ENCODE assay signal across 29 cellular contexts in genomic region chr9:130989891-130990290, GRCh38. TPM values are rescaled to one million over a fixed set of nuclear protein-coding genes. Genes with fewer than 3 reads are reported as not detected.
"Had no signal": no experiment of that assay in that cellular context is flagged by ENCODE, and none has a peak within 500 bp of the region (broad histone marks: within the 10 kb centered on the region; RNA-seq: fewer than 3 reads in every experiment).

No MANE protein-coding gene starts in this region.

- H3K4me1 ChIP-seq: colonic mucosa, esophagus muscularis mucosa, foreskin keratinocyte, gastroesophageal sphincter, prostate gland, right atrium auricular region, stomach, thyroid gland had no signal

- H3K36me3 ChIP-seq: colonic mucosa, esophagus muscularis mucosa, gastroesophageal sphincter, heart left ventricle, left lung, prostate gland, right atrium auricular region, stomach, thyroid gland had no signal

- ATAC-seq: foreskin keratinocyte, gastroesophageal sphincter, heart left ventricle, left cardiac atrium, left lung, mucosa of descending colon, sciatic nerve had no signal

- FAIRE-seq: endothelial cell of umbilical vein, kidney, urothelium cell line had no signal

- H3K79me2 ChIP-seq: hepatocyte had no signal

- H3K9me3 ChIP-seq: colonic mucosa, esophagus muscularis mucosa, gastroesophageal sphincter, heart left ventricle, left lung, mucosa of descending colon, prostate gland, right atrium auricular region, stomach, thyroid gland had no signal

- H3K27ac ChIP-seq: colonic mucosa, esophagus muscularis mucosa, foreskin keratinocyte, gastroesophageal sphincter, heart left ventricle, hepatocyte, left lung, prostate gland, right atrium auricular region, stomach, thyroid gland had no signal

- H3K27me3 ChIP-seq: hepatocyte, right atrium auricular region, thyroid gland had no signal

- DNase-seq: colonic mucosa; dermis blood vessel endothelial cell; effector memory CD4-positive, alpha-beta T cell; foreskin keratinocyte; heart left ventricle; kidney; left cardiac atrium; left lung; mesenchymal stem cell; naive B cell; stimulated activated CD4-positive, alpha-beta T cell treated with anti-CD3 and anti-CD28 coated beads, Interleukin-12 subunit alpha, Interleukin-12 subunit beta, amount 100 ng/mL, for 4 hours; stimulated activated CD4-positive, alpha-beta T cell treated with anti-CD3 and anti-CD28 coated beads, Interleukin-1b, Interleukin-23, amount 100 ng/mL, for 48 hours; stimulated activated CD4-positive, alpha-beta T cell treated with anti-CD3 and anti-CD28 coated beads, Interleukin-4, amount 100 ng/mL, for 1 hour; stimulated activated CD8-positive, alpha-beta memory T cell treated with anti-CD3 and anti-CD28 coated beads, Interleukin-4, amount 100 ng/mL, for 48 hours; stimulated activated naive CD4-positive, alpha-beta T cell; stomach; thyroid gland had no signal

- H3K4me2 ChIP-seq: hepatocyte, smooth muscle cell had no signal

- H3K4me3 ChIP-seq: colonic mucosa, esophagus muscularis mucosa, gastroesophageal sphincter, heart left ventricle, hepatocyte, left lung, mucosa of descending colon, prostate gland, right atrium auricular region, smooth muscle cell, stomach, thyroid gland had no signal

- H2AFZ ChIP-seq: hepatocyte had no signal

RNA-seq across cellular contexts. Expression of gene LAMC3, which starts 19.1 kb away (rescaled TPM):
- total RNA-seq: foreskin keratinocyte; natural killer cell treated with Interleukin-12 subunit alpha and Interleukin-12 subunit beta and Interleukin-15 and Interleukin-18, amount 100 ng/mL, for 72 hours had no signal
- polyA plus RNA-seq: foreskin keratinocyte had no signal

RNA-seq across cellular contexts. Expression of gene FIBCD1, which starts 50.8 kb away (rescaled TPM):
- total RNA-seq: endothelial cell of umbilical vein; lung microvascular endothelial cell; natural killer cell treated with Interleukin-12 subunit alpha and Interleukin-12 subunit beta and Interleukin-15 and Interleukin-18, amount 100 ng/mL, for 72 hours; sciatic nerve had no signal
- polyA plus RNA-seq: hepatocyte had no signal
